17 cellular contexts compared by ENCODE assay signal in the genomic region with DNA sequence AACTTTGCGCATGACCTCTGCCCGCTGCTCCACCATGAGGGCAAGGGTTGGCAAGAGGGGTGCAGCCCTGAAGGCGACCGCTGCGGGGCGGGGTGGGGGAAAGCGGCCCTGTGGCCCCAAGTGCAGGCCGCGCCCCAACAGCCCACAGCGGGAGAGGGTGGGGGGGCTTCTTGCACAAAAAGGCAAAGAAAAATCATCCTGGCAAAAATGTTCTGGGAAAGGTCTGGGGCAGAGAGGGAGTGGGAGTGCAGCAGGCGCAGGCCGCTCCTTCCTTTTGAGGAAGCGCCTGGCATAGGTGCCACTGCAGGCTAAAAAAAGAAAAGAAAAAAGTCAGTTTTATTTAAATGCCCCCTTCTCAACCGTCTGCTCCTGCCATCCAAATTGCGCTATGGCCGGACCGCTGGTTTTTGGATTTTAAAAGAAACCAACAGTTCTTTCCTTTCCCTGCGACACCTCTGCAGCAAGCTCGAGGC. TPM values are rescaled to one million over a fixed set of nuclear protein-coding genes. Genes with fewer than 3 reads are reported as not detected.
A peak's percentile ranks its signal among the peaks of the same experiment; 100 is the strongest.
DNase-seq lines count a peak whose midpoint lies in the region; ATAC-seq and TF ChIP-seq lines count a peak whose summit lies in the region.
"Had no signal": no experiment of that assay in that cellular context is flagged by ENCODE, and none has a peak within 500 bp of the region (broad histone marks: within the 10 kb centered on the region; RNA-seq: fewer than 3 reads in every experiment).

No MANE protein-coding gene starts in this region.

- peaks cover 41% of the 10 kb centered on the region for H3K27me3 Mint-ChIP-seq in CD8-positive, alpha-beta T cell (ENCODE audit: low read depth)
- H3K27me3 Mint-ChIP-seq in nephron (ENCODE audit: low read depth), result peaks cover 97% of the 10 kb centered on the region

- WGBS in adrenal gland, 4 donors, result 43 to 51% (median 47%) methylated on average over 17 to 19 of the region's 19 CpGs

- H3K27ac ChIP-seq in A673 (ENCODE audit: low read depth, low read length, poor library complexity, severe bottlenecking) (peak overlapping the region; percentile 60), adrenal gland (no peak overlapping the region)
- no peak overlapping the region for H3K27ac ChIP-seq in CD8-positive, alpha-beta T cell (ENCODE audit: low read depth, low read length)
- H3K27ac ChIP-seq: BLaER1, sigmoid colon, thoracic aorta had no signal

- in situ Hi-C loops in astrocyte of the spinal cord (cut with HindIII; ENCODE audit: low sequenced_read_pairs), result no loop called here

- no TSS peak for BruUV-seq in A673 (replicated peaks; lab: Mats Ljungman, UMichigan)

- intact Hi-C loops in A673 (cut with micrococcal nuclease; ENCODE audit: unreplicated experiment), result loop anchor here (10.0 kb wide), 1 partner anchor 270 kb away; no protein-coding TSS in a partner anchor
- intact Hi-C loops in CD8-positive, alpha-beta T cell (cut with DNase I, micrococcal nuclease), result no loop called here
- intact Hi-C loops in adrenal gland (cut with DNase I), result loop anchor here in 1 of 2 donors (10.0 kb wide), 1 partner anchor 180 kb away; no protein-coding TSS in a partner anchor

- no peak overlapping the region for H3K27ac Mint-ChIP-seq in CD8-positive, alpha-beta T cell
- no peak overlapping the region for H3K27ac Mint-ChIP-seq in nephron

- no peaks in the 10 kb centered on the region for H3K36me3 Mint-ChIP-seq in CD8-positive, alpha-beta T cell
- no peaks in the 10 kb centered on the region for H3K36me3 Mint-ChIP-seq in nephron (ENCODE audit: low read depth)

- H3K27me3 ChIP-seq in A673 (replicated peaks; ENCODE audit: insufficient read depth, low read depth, low read length, poor library complexity) (no peaks in the 10 kb centered on the region), adrenal gland (peaks cover 90% of the 10 kb centered on the region)
- no peaks in the 10 kb centered on the region for H3K27me3 ChIP-seq in CD8-positive, alpha-beta T cell (ENCODE audit: insufficient read depth, low read length)

- no peak for TF ChIP-seq CTCF in A673 (conservative IDR thresholded peaks at IDR 0.05; ENCODE audit: low read depth, low read length)
- no peak for TF ChIP-seq CTCF in CD8-positive, alpha-beta T cell (IDR thresholded peaks at IDR 0.05)
- no peak for TF ChIP-seq CTCF in astrocyte of the spinal cord (IDR thresholded peaks at IDR 0.05; ENCODE audit: low read depth, low read length)
- TF ChIP-seq CTCF in nephron (IDR thresholded peaks at IDR 0.05; ENCODE audit: unreplicated experiment in 3 of 3), result no peak
- no peak for TF ChIP-seq CTCF in adrenal gland (IDR thresholded peaks at IDR 0.05)

- no peaks in the 10 kb centered on the region for H3K9me3 ChIP-seq in A673 (ENCODE audit: low read depth, low read length, poor library complexity, severe bottlenecking)
- H3K9me3 ChIP-seq in CD8-positive, alpha-beta T cell (ENCODE audit: low read length), result no peaks in the 10 kb centered on the region
- no peaks in the 10 kb centered on the region for H3K9me3 ChIP-seq in adrenal gland (replicated peaks in 1 of 3)
- H3K9me3 ChIP-seq: sigmoid colon, thoracic aorta had no signal

- POLR2A ChIA-PET in A673 (lab: Charles Lee; ENCODE audit: low non-redundant PET), result no interaction called here
- POLR2A ChIA-PET in CD8-positive, alpha-beta T cell (lab: Charles Lee), result no interaction called here

- CTCF ChIA-PET in A673 (lab: Charles Lee), result no interaction called here
- CTCF ChIA-PET in CD8-positive, alpha-beta T cell (lab: Charles Lee), result no interaction called here

- H3K4me3 ChIP-seq in A673 (ENCODE audit: low read depth, low read length, poor library complexity, severe bottlenecking), result peak overlapping the region; percentile 59
- H3K4me3 ChIP-seq in CD8-positive, alpha-beta T cell (ENCODE audit: low read depth, low read length), result no peak overlapping the region
- H3K4me3 ChIP-seq in astrocyte of the spinal cord (ENCODE audit: low read depth, low read length), result peak overlapping the region; percentile 24
- H3K4me3 ChIP-seq in adrenal gland, result no peak overlapping the region
- H3K4me3 ChIP-seq: BLaER1, sigmoid colon, thoracic aorta had no signal

- no peak for ATAC-seq in CD8-positive, alpha-beta T cell
- no peak for ATAC-seq in HG03354 (IDR thresholded peaks at IDR 0.05; ENCODE audit: poor library complexity, severe bottlenecking, unreplicated experiment)

- H3K4me1 Mint-ChIP-seq in CD8-positive, alpha-beta T cell (ENCODE audit: low read depth), result peaks cover 14% of the 10 kb centered on the region
- H3K4me1 Mint-ChIP-seq in nephron, result peaks cover 36% of the 10 kb centered on the region

- no peak for TF ChIP-seq POLR2A in adrenal gland (IDR thresholded peaks at IDR 0.05)

- H3K36me3 ChIP-seq in A673 (ENCODE audit: insufficient read depth, low read length, poor library complexity, severe bottlenecking) (peaks cover 15% of the 10 kb centered on the region), adrenal gland (replicated peaks in 1 of 2) (no peaks in the 10 kb centered on the region)
- H3K36me3 ChIP-seq in CD8-positive, alpha-beta T cell (ENCODE audit: insufficient read depth, low read length), result no peaks in the 10 kb centered on the region
- H3K36me3 ChIP-seq: BLaER1, sigmoid colon, thoracic aorta had no signal

- DNase-seq in A673 (ENCODE audit: low spot score), result no peak
- no peak for DNase-seq in CD8-positive, alpha-beta T cell
- no peak for DNase-seq in astrocyte of the spinal cord (ENCODE audit: low read depth, low spot score)
- DNase-seq in A172 (ENCODE audit: low spot score), result no peak
- DNase-seq in adrenal gland, result no peak
- DNase-seq: IMR-90; kidney; NCI-H1694 treated with DMSO at 0.1 percent for 48 hours; NK-92 treated with Interleukin-12 subunit alpha and Interleukin-12 subunit beta, amount 100 ng/mL, for 24 hours; sigmoid colon; stimulated activated CD4-positive, alpha-beta T cell treated with anti-CD3 and anti-CD28 coated beads, Interleukin-2, amount 100 ng/mL, for 24 hours had no signal

- peak overlapping the region; percentile 58 for H3K4me3 Mint-ChIP-seq in CD8-positive, alpha-beta T cell
- peak overlapping the region; percentile 56 to 84 (median 82) for H3K4me3 Mint-ChIP-seq in nephron

- peaks cover 30% of the 10 kb centered on the region for H3K4me1 ChIP-seq in A673 (ENCODE audit: insufficient read depth, low read length, poor library complexity, severe bottlenecking)
- no peaks in the 10 kb centered on the region for H3K4me1 ChIP-seq in CD8-positive, alpha-beta T cell (ENCODE audit: insufficient read depth, low read length)
- peaks cover 0 to 4% of the 10 kb centered on the region in 2 donors for H3K4me1 ChIP-seq in adrenal gland (replicated peaks in 1 of 2)

- no peaks in the 10 kb centered on the region for H3K9me3 Mint-ChIP-seq in CD8-positive, alpha-beta T cell
- H3K9me3 Mint-ChIP-seq in nephron, result no peaks in the 10 kb centered on the region

RNA-seq across cellular contexts. Expression of gene ARX, which starts 1.4 kb away (rescaled TPM):
- total RNA-seq in A673 (2021) (32.0 and 44.4 TPM in 2 replicates), adrenal gland (not detected)
- total RNA-seq in CD8-positive, alpha-beta T cell, result not detected
- total RNA-seq in A172 (2014; rRNA removed; shearing (Covaris generic)), result 0.03 and 0.19 TPM in 2 replicates
- not detected for polyA plus RNA-seq in adrenal gland
- total RNA-seq: cardiac septum; IMR-90; sigmoid colon; T-helper 2 cell treated with Interferon-gamma antibody and Interleukin-4, amounts not matched to agents 100 ng/mL and 5 ng/mL, for 36 hours; thoracic aorta had no signal
- polyA plus RNA-seq: IMR-90 had no signal

Comparison
In these comparisons a context has a peak if more than half of its experiments do, and no peak if none do; other contexts are left out.
1. H3K4me3 ChIP-seq: peak in A673 (single experiment) and astrocyte of the spinal cord (single experiment); none in CD8-positive, alpha-beta T cell (single experiment) and adrenal gland (0 of 4).
2. RNA of gene ARX, which starts 1.4 kb away (total RNA-seq): 32.0 to 44.4 TPM in A673; 0.03 to 0.19 TPM in A172, not detected in CD8-positive, alpha-beta T cell and not detected in adrenal gland; every median in the first group is over 10 times any median in the second.